Comparison of ENCODE assay signal across 1 cellular context in the genomic region with DNA sequence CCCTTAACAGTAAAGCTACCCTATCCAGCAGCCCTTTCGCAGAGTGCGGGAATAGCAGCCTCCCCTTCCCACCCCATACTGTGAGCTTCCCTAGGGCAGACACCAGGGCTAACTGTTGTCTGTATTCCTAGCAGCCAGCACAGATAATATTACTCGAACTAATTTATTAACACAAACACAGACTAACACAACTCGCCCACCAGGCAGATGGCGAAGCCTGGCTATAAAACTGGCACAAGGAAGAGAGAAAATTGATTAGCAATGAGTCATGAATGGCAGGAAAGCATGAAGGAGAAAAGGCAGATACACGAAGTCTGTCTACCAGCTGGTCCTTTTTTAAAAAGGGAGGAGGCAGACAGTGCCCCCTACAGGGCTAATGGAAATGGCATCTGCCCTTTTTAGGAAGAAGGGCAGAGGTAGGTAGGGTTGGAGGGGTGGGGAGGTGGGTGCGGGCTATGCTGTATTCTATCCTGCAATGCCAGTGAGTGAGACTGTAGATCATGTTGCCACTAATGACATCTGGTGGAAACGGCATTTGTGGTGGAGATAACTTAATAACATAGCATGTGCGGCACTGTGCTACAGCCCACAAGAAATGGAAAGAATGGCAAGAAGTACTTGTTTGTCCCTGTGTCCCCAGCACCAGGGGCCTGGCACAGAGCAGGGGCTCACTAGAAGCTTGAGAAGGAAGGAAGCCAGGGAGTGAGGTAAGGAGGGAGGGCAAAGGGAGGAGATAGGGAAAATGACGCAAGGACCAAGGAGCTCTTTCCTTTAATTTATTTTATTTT.
TF ChIP-seq lines count a peak whose summit lies in the region.

No MANE protein-coding gene starts in this region.

TF ChIP-seq in WTC11, 78 proteins besides CTCF, POLR2A, EP300 and RAD21 (continued from another document):
- TF ChIP-seq, protein P1, sequence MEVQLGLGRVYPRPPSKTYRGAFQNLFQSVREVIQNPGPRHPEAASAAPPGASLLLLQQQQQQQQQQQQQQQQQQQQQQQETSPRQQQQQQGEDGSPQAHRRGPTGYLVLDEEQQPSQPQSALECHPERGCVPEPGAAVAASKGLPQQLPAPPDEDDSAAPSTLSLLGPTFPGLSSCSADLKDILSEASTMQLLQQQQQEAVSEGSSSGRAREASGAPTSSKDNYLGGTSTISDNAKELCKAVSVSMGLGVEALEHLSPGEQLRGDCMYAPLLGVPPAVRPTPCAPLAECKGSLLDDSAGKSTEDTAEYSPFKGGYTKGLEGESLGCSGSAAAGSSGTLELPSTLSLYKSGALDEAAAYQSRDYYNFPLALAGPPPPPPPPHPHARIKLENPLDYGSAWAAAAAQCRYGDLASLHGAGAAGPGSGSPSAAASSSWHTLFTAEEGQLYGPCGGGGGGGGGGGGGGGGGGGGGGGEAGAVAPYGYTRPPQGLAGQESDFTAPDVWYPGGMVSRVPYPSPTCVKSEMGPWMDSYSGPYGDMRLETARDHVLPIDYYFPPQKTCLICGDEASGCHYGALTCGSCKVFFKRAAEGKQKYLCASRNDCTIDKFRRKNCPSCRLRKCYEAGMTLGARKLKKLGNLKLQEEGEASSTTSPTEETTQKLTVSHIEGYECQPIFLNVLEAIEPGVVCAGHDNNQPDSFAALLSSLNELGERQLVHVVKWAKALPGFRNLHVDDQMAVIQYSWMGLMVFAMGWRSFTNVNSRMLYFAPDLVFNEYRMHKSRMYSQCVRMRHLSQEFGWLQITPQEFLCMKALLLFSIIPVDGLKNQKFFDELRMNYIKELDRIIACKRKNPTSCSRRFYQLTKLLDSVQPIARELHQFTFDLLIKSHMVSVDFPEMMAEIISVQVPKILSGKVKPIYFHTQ (CRISPR knock-in tag; IDR thresholded peaks at IDR 0.05): no peak
- TF ChIP-seq ZNF263 (CRISPR knock-in tag; IDR thresholded peaks at IDR 0.05; ENCODE audit: low read depth): no peak
- no peak for TF ChIP-seq ZNF423 (CRISPR knock-in tag; IDR thresholded peaks at IDR 0.05)
- TF ChIP-seq SP1 (CRISPR knock-in tag; conservative IDR thresholded peaks at IDR 0.05): no peak
- TF ChIP-seq, protein P2, sequence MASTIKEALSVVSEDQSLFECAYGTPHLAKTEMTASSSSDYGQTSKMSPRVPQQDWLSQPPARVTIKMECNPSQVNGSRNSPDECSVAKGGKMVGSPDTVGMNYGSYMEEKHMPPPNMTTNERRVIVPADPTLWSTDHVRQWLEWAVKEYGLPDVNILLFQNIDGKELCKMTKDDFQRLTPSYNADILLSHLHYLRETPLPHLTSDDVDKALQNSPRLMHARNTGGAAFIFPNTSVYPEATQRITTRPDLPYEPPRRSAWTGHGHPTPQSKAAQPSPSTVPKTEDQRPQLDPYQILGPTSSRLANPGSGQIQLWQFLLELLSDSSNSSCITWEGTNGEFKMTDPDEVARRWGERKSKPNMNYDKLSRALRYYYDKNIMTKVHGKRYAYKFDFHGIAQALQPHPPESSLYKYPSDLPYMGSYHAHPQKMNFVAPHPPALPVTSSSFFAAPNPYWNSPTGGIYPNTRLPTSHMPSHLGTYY (CRISPR knock-in tag; IDR thresholded peaks at IDR 0.05): no peak
- TF ChIP-seq JUN (CRISPR knock-in tag; IDR thresholded peaks at IDR 0.05): no peak
